Comparison of ENCODE assay signal across 18 cellular contexts in genomic region chr6:40950986-40951730, GRCh38.
DNase-seq lines count a peak whose midpoint lies in the region; ATAC-seq and TF ChIP-seq lines count a peak whose summit lies in the region.
"Had no signal": no experiment of that assay in that cellular context is flagged by ENCODE, and none has a peak within 500 bp of the region (broad histone marks: within the 10 kb centered on the region; RNA-seq: fewer than 3 reads in every experiment).

No MANE protein-coding gene starts in this region.

- H3K27ac Mint-ChIP-seq in T-cell, result no peak overlapping the region
- H3K27ac Mint-ChIP-seq: activated naive CD4-positive, alpha-beta T cell treated with anti-CD3 and anti-CD28 coated beads for 36 hours; stimulated activated effector memory CD8-positive, alpha-beta T cell treated with anti-CD3 and anti-CD28 coated beads, Interleukin-12 subunit alpha, Interleukin-12 subunit beta, amount 100 ng/mL, for 72 hours had no signal

- ATAC-seq in left lung (peak; percentile 42), T-cell (replicated peaks in 1 of 4) (no peak)
- ATAC-seq: esophagus mucosa; HepG2; mucosa of descending colon; psoas muscle; stimulated activated effector memory CD8-positive, alpha-beta T cell treated with anti-CD3 and anti-CD28 coated beads, Interleukin-12 subunit alpha, Interleukin-12 subunit beta, amount 100 ng/mL, for 72 hours had no signal

- no peaks in the 10 kb centered on the region for H3K9me3 ChIP-seq in left lung
- H3K9me3 ChIP-seq: mucosa of descending colon, psoas muscle had no signal

- peaks cover 13 to 32% of the 10 kb centered on the region in 2 donors for H3K27me3 Mint-ChIP-seq in T-cell

- CTCF ChIA-PET in BJ (lab: Yijun Ruan, JAX), result interaction anchor here (1.1 to 1.2 kb wide), 2 partner anchors 13 to 57 kb away, joined by 3 read pairs; no protein-coding TSS in a partner anchor
- CTCF ChIA-PET in T-cell (lab: Charles Lee), result no interaction called here

- H3K4me3 Mint-ChIP-seq in T-cell, result no peak overlapping the region
- H3K4me3 Mint-ChIP-seq: activated naive CD4-positive, alpha-beta T cell treated with anti-CD3 and anti-CD28 coated beads for 36 hours; stimulated activated effector memory CD8-positive, alpha-beta T cell treated with anti-CD3 and anti-CD28 coated beads, Interleukin-12 subunit alpha, Interleukin-12 subunit beta, amount 100 ng/mL, for 72 hours had no signal

- H3K36me3 Mint-ChIP-seq in T-cell, result no peaks in the 10 kb centered on the region
- H3K36me3 Mint-ChIP-seq: stimulated activated effector memory CD8-positive, alpha-beta T cell treated with anti-CD3 and anti-CD28 coated beads, Interleukin-12 subunit alpha, Interleukin-12 subunit beta, amount 100 ng/mL, for 72 hours had no signal

- POLR2A ChIA-PET in BJ (lab: Charles Lee), result interaction anchor here (1.0 kb wide), 1 partner anchor 11 kb away, joined by 4 read pairs; no protein-coding TSS in a partner anchor
- POLR2A ChIA-PET in T-cell (lab: Charles Lee), result no interaction called here

- H3K4me1 ChIP-seq in left lung, result no peaks in the 10 kb centered on the region

- H3K4me1 Mint-ChIP-seq in T-cell, result no peaks in the 10 kb centered on the region
- H3K4me1 Mint-ChIP-seq: stimulated activated effector memory CD8-positive, alpha-beta T cell treated with anti-CD3 and anti-CD28 coated beads, Interleukin-12 subunit alpha, Interleukin-12 subunit beta, amount 100 ng/mL, for 72 hours had no signal

- peak; percentile 54 for DNase-seq in BJ (ENCODE audit: low read depth)
- peak; percentile 28 for DNase-seq in LoVo (ENCODE audit: low spot score)
- peak; percentile 4 for DNase-seq in brain microvascular endothelial cell
- no peak for DNase-seq in left lung
- DNase-seq in activated CD8-positive, alpha-beta memory T cell treated with anti-CD3 and anti-CD28 coated beads, Interleukin-2, amount 50 U/mL, for 4 hours, result no peak
- DNase-seq in T-cell, result no peak
- DNase-seq in NCI-H2029 treated with DMSO at 0.1 percent for 48 hours (lab: John Stamatoyannopoulos, UW), result no peak
- no peak for DNase-seq in hypothalamus (lab: John Stamatoyannopoulos, UW)
- DNase-seq: activated naive CD4-positive, alpha-beta T cell treated with anti-CD3 and anti-CD28 coated beads for 36 hours; GF-D8; mucosa of descending colon; NCI-H146; psoas muscle; SHP77 had no signal

- H3K27me3 ChIP-seq in BJ (ENCODE audit: control insufficient read depth, insufficient read depth, low read length) (no peaks in the 10 kb centered on the region), brain microvascular endothelial cell (replicated peaks) (no peaks in the 10 kb centered on the region), left lung (no peaks in the 10 kb centered on the region)

- intact Hi-C loops in left lung (cut with DNase I), result no loop called here

- H3K27ac ChIP-seq in brain microvascular endothelial cell (no peak overlapping the region), left lung (no peak overlapping the region)
- H3K27ac ChIP-seq: C4-2B, psoas muscle had no signal

- H3K4me3 ChIP-seq in BJ (ENCODE audit: low read depth, low read length) (no peak overlapping the region), brain microvascular endothelial cell (ENCODE audit: low read depth, low read length) (no peak overlapping the region), left lung (no peak overlapping the region)
- H3K4me3 ChIP-seq: mucosa of descending colon, psoas muscle had no signal

- H3K36me3 ChIP-seq in BJ (ENCODE audit: control insufficient read depth, insufficient read depth, low read length), result no peaks in the 10 kb centered on the region
- no peaks in the 10 kb centered on the region for H3K36me3 ChIP-seq in brain microvascular endothelial cell (replicated peaks)
- no peaks in the 10 kb centered on the region for H3K36me3 ChIP-seq in left lung

- no peak for TF ChIP-seq CTCF in BJ (IDR thresholded peaks at IDR 0.05; ENCODE audit: insufficient read depth, low read depth, low read length)
- TF ChIP-seq CTCF in brain microvascular endothelial cell (IDR thresholded peaks at IDR 0.05; ENCODE audit: low read depth, low read length, missing control alignments), result no peak
- TF ChIP-seq CTCF in left lung (IDR thresholded peaks at IDR 0.05), result no peak

- H3K9me3 Mint-ChIP-seq in T-cell, result no peaks in the 10 kb centered on the region
- H3K9me3 Mint-ChIP-seq: activated naive CD4-positive, alpha-beta T cell treated with anti-CD3 and anti-CD28 coated beads for 36 hours; stimulated activated effector memory CD8-positive, alpha-beta T cell treated with anti-CD3 and anti-CD28 coated beads, Interleukin-12 subunit alpha, Interleukin-12 subunit beta, amount 100 ng/mL, for 72 hours had no signal

- in situ Hi-C loops in brain microvascular endothelial cell (cut with HindIII; ENCODE audit: low pct_ligation_motif_present, low sequenced_read_pairs), result no loop called here

Comparison
In these comparisons a context has a peak if more than half of its experiments do, and no peak if none do; other contexts are left out.
1. DNase-seq: peak in BJ (single experiment), LoVo (single experiment) and brain microvascular endothelial cell (single experiment); none in left lung (0 of 2), activated CD8-positive, alpha-beta memory T cell treated with anti-CD3 and anti-CD28 coated beads, Interleukin-2, amount 50 U/mL, for 4 hours (single experiment), T-cell (0 of 34), NCI-H2029 treated with DMSO at 0.1 percent for 48 hours (single experiment) and hypothalamus (0 of 51).